ENCODE assay signal across 9 cellular contexts in genomic region chr10:104323721-104324686, GRCh38. TPM values are rescaled to one million over a fixed set of nuclear protein-coding genes. Genes with fewer than 3 reads are reported as not detected.
DNase-seq lines count a peak whose midpoint lies in the region; ATAC-seq, FAIRE-seq and TF ChIP-seq lines count a peak whose summit lies in the region.
"Had no signal": no experiment of that assay in that cellular context is flagged by ENCODE, and none has a peak within 500 bp of the region (broad histone marks: within the 10 kb centered on the region; RNA-seq: fewer than 3 reads in every experiment).

No MANE protein-coding gene starts in this region.

- ATAC-seq in SK-N-SH treated with all-trans-retinoic acid at 6 μM for 48 hours = no peak

- H3K27me3 ChIP-seq in neutrophil = no peaks in the 10 kb centered on the region

- no peak for TF ChIP-seq POLR2A in GM12892 (IDR thresholded peaks at IDR 0.05; ENCODE audit: low read depth, low read length)

- intact Hi-C loops in OCI-LY7 (cut with micrococcal nuclease; ENCODE audit: unreplicated experiment) = no loop called here

- peaks cover 75% of the 10 kb centered on the region for H3K79me2 ChIP-seq in OCI-LY7 (ENCODE audit: insufficient read depth, low read depth, low read length)

- H4K20me1 ChIP-seq in OCI-LY7 (ENCODE audit: insufficient read depth, low read length) = peaks cover 21% of the 10 kb centered on the region

- H3K4me2 ChIP-seq in OCI-LY7 (ENCODE audit: low read length) = peak overlapping the region; percentile 67; the same call in 1 of the 2 replicates

- H3K27ac ChIP-seq in OCI-LY7 (ENCODE audit: low read depth, low read length, poor library complexity, severe bottlenecking) (no peak overlapping the region), coronary artery (peak overlapping the region in 1 of 2 donors; percentile 90), neutrophil (peak overlapping the region; percentile 99)

- CTCF ChIA-PET in OCI-LY7 (lab: Charles Lee; ENCODE audit: unreplicated experiment) = interaction anchor here (1.0 kb wide), 1 partner anchor 18 kb away, joined by 3 read pairs; no protein-coding TSS in a partner anchor

- peaks cover 64% of the 10 kb centered on the region for H3K4me1 ChIP-seq in OCI-LY7 (ENCODE audit: insufficient read depth, low read length, poor library complexity, severe bottlenecking)
- H3K4me1 ChIP-seq in neutrophil (ENCODE audit: control insufficient read depth in 1 of 2, insufficient read depth in 1 of 2, low read depth in 1 of 2, low read length in 1 of 2) = peaks cover 98 to 100% of the 10 kb centered on the region in 2 experiments

- DNase-seq in GM12892 (ENCODE audit: insufficient read length) = no peak
- DNase-seq in OCI-LY7 (ENCODE audit: low spot score) = no peak
- DNase-seq in coronary artery (ENCODE audit: low spot score) = peak; percentile 77
- no peak for DNase-seq in NCI-H526 treated with DMSO at 0.1 percent for 48 hours (lab: John Stamatoyannopoulos, UW)
- DNase-seq in NCI-H510A treated with DMSO at 0.1 percent for 48 hours (lab: John Stamatoyannopoulos, UW) = no peak
- DNase-seq in NCI-H2171 (lab: John Stamatoyannopoulos, UW) = no peak
- DNase-seq: activated gamma-delta T cell had no signal

- no peaks in the 10 kb centered on the region for H3K9me3 ChIP-seq in OCI-LY7 (ENCODE audit: low read length)
- H3K9me3 ChIP-seq in neutrophil = no peaks in the 10 kb centered on the region

- H3K4me3 ChIP-seq in OCI-LY7 (ENCODE audit: low read depth, low read length, poor library complexity, severe bottlenecking) = no peak overlapping the region
- H3K4me3 ChIP-seq in coronary artery = no peak overlapping the region
- peak overlapping the region; percentile 67 to 72 for H3K4me3 ChIP-seq in neutrophil (ENCODE audit: low read depth in 1 of 2, low read length in 1 of 2)

- POLR2A ChIA-PET in OCI-LY7 (lab: Charles Lee) = interaction anchor here (1.7 to 3.5 kb wide), 2 partner anchors 12 to 15 kb away, joined by 12 to 22 read pairs; partner anchors contain the start of gene ITPRIP

- BruUV-seq in OCI-LY7 (replicated peaks; lab: Mats Ljungman, UMichigan) = no TSS peak

- no peak overlapping the region for H2AFZ ChIP-seq in OCI-LY7 (ENCODE audit: low read length)

- no peaks in the 10 kb centered on the region for H3K9me2 ChIP-seq in OCI-LY7 (ENCODE audit: insufficient read depth, low read length)

- no peak for TF ChIP-seq CTCF in OCI-LY7 (conservative IDR thresholded peaks at IDR 0.05; ENCODE audit: low read length)
- no peak for TF ChIP-seq CTCF in coronary artery (IDR thresholded peaks at IDR 0.05)
- peak; percentile 88 for TF ChIP-seq CTCF in neutrophil (IDR thresholded peaks at IDR 0.05)

- H3K36me3 ChIP-seq in OCI-LY7 (ENCODE audit: insufficient read depth, low read length) (no peaks in the 10 kb centered on the region), neutrophil (peaks cover 31% of the 10 kb centered on the region)

- FAIRE-seq in GM12892 (lab: Jason Lieb, UNC) = peak; percentile 78

TF ChIP-seq in SK-N-SH treated with all-trans-retinoic acid at 6 μM for 48 hours, 23 proteins besides CTCF, POLR2A, EP300 and RAD21:
- TF ChIP-seq PATZ1 (CRISPR knock-in tag; IDR thresholded peaks at IDR 0.05; ENCODE audit: borderline replicate concordance) (no peak), GLIS3 (CRISPR knock-in tag; IDR thresholded peaks at IDR 0.05) (no peak), ZNF565 (CRISPR knock-in tag; conservative IDR thresholded peaks at IDR 0.05; ENCODE audit: low read depth) (no peak), BACH2 (CRISPR knock-in tag; IDR thresholded peaks at IDR 0.05; ENCODE audit: borderline replicate concordance) (no peak)

RNA-seq across cellular contexts. Expression of gene ITPRIP, which starts 14.3 kb away (rescaled TPM):
- polyA plus RNA-seq in GM12892 (2012; ENCODE audit: missing spikeins) = 2.7 TPM
- total RNA-seq in OCI-LY7 (2014; rRNA removed; shearing (Covaris generic)) = 3.3 and 6.0 TPM in 2 replicates
- total RNA-seq in OCI-LY7 (2022) = 18.0 and 19.6 TPM in 2 replicates

RNA-seq across cellular contexts. Expression of gene CFAP58, which starts 29.6 kb away (rescaled TPM):
- 0.19 TPM for polyA plus RNA-seq in GM12892 (2012; ENCODE audit: missing spikeins)
- 0.09 and 0.36 TPM in 2 replicates for total RNA-seq in OCI-LY7 (2014; rRNA removed; shearing (Covaris generic))
- total RNA-seq in OCI-LY7 (2022) = 1.5 and 2.0 TPM in 2 replicates

RNA-seq across cellular contexts. Expression of gene GSTO2, which starts 55.0 kb away (rescaled TPM):
- 1.2 TPM for polyA plus RNA-seq in GM12892 (2012; ENCODE audit: missing spikeins)
- 1.6 and 8.2 TPM in 2 replicates for total RNA-seq in OCI-LY7 (2014; rRNA removed; shearing (Covaris generic))
- total RNA-seq in OCI-LY7 (2022) = 1.6 and 2.2 TPM in 2 replicates

Comparison
In these comparisons a context has a peak if more than half of its experiments do, and no peak if none do; other contexts are left out.
1. H3K4me3 ChIP-seq: peak in neutrophil (2 of 2); none in OCI-LY7 (single experiment) and coronary artery (single experiment).